8 cellular contexts compared by ENCODE assay signal in genomic region chr6:79077680-79078056, GRCh38.
DNase-seq lines count a peak whose midpoint lies in the region; ATAC-seq lines count a peak whose summit lies in the region.

No MANE protein-coding gene starts in this region.

- peaks cover 11% of the 10 kb centered on the region for H3K27me3 Mint-ChIP-seq in activated naive CD8-positive, alpha-beta T cell treated with anti-CD3 and anti-CD28 coated beads, Interleukin-2, amount 50 U/mL, for 24 hours
- peaks cover 0 to 3% of the 10 kb centered on the region in 2 donors for H3K27me3 Mint-ChIP-seq in stimulated activated naive B cell treated with anti-CD40 and anti-IgM and Interleukin-4, amounts not matched to agents 10 μg/mL and 1 μg/mL and 100 μg/mL, for 72 hours

- peaks cover 21% of the 10 kb centered on the region; the same call in 1 of the 2 replicates for H3K4me1 ChIP-seq in iPS-20b (ENCODE audit: insufficient read depth, low read length)

- peak; percentile 7 for ATAC-seq in GM18499 (IDR thresholded peaks at IDR 0.05; ENCODE audit: insufficient read depth, unreplicated experiment)
- ATAC-seq in HG02852 (IDR thresholded peaks at IDR 0.05; ENCODE audit: unreplicated experiment) = peak; percentile 24
- ATAC-seq in activated naive CD8-positive, alpha-beta T cell treated with anti-CD3 and anti-CD28 coated beads, Interleukin-2, amount 50 U/mL, for 24 hours = peak; percentile 25
- ATAC-seq in stimulated activated naive B cell treated with anti-CD40 and anti-IgM and Interleukin-4, amounts not matched to agents 10 μg/mL and 1 μg/mL and 100 μg/mL, for 72 hours (replicated peaks) = peak; percentile 53 to 56

- peak overlapping the region; percentile 77; the same call in 1 of the 2 replicates for H3K4me3 ChIP-seq in iPS-20b (ENCODE audit: low read length)

- H3K36me3 Mint-ChIP-seq in activated naive CD8-positive, alpha-beta T cell treated with anti-CD3 and anti-CD28 coated beads, Interleukin-2, amount 50 U/mL, for 24 hours (ENCODE audit: low read depth) = peaks cover 16% of the 10 kb centered on the region
- peaks cover 4 to 15% of the 10 kb centered on the region in 2 donors for H3K36me3 Mint-ChIP-seq in stimulated activated naive B cell treated with anti-CD40 and anti-IgM and Interleukin-4, amounts not matched to agents 10 μg/mL and 1 μg/mL and 100 μg/mL, for 72 hours

- H3K27ac Mint-ChIP-seq in activated naive CD8-positive, alpha-beta T cell treated with anti-CD3 and anti-CD28 coated beads, Interleukin-2, amount 50 U/mL, for 24 hours = peak overlapping the region; percentile 92
- peak overlapping the region; percentile 98 for H3K27ac Mint-ChIP-seq in stimulated activated naive B cell treated with anti-CD40 and anti-IgM and Interleukin-4, amounts not matched to agents 10 μg/mL and 1 μg/mL and 100 μg/mL, for 72 hours

- H3K9ac ChIP-seq in iPS-20b (ENCODE audit: low read depth, low read length) = peak overlapping the region; percentile 93; the same call in 1 of the 2 replicates

- H3K9me3 Mint-ChIP-seq in activated naive CD8-positive, alpha-beta T cell treated with anti-CD3 and anti-CD28 coated beads, Interleukin-2, amount 50 U/mL, for 24 hours = no peaks in the 10 kb centered on the region
- no peaks in the 10 kb centered on the region for H3K9me3 Mint-ChIP-seq in stimulated activated naive B cell treated with anti-CD40 and anti-IgM and Interleukin-4, amounts not matched to agents 10 μg/mL and 1 μg/mL and 100 μg/mL, for 72 hours

- no peaks in the 10 kb centered on the region for H3K9me3 ChIP-seq in iPS-20b (ENCODE audit: insufficient read depth, low read depth, low read length)

- peak; percentile 57 for DNase-seq in AG08396 (ENCODE audit: low spot score)
- DNase-seq in NCI-H2171 (lab: John Stamatoyannopoulos, UW) = peak; percentile 50
- no peak for DNase-seq in activated naive CD8-positive, alpha-beta T cell treated with anti-CD3 and anti-CD28 coated beads, Interleukin-2, amount 50 U/mL, for 24 hours
- DNase-seq in stimulated activated naive B cell treated with anti-CD40 and anti-IgM and Interleukin-4, amounts not matched to agents 10 μg/mL and 1 μg/mL and 100 μg/mL, for 72 hours = no peak
- no peak for DNase-seq in C1 segment of cervical spinal cord (lab: John Stamatoyannopoulos, UW)

- peaks cover 49% of the 10 kb centered on the region for H3K4me1 Mint-ChIP-seq in activated naive CD8-positive, alpha-beta T cell treated with anti-CD3 and anti-CD28 coated beads, Interleukin-2, amount 50 U/mL, for 24 hours
- H3K4me1 Mint-ChIP-seq in stimulated activated naive B cell treated with anti-CD40 and anti-IgM and Interleukin-4, amounts not matched to agents 10 μg/mL and 1 μg/mL and 100 μg/mL, for 72 hours = peaks cover 4 to 16% of the 10 kb centered on the region in 2 donors

- H3K27me3 ChIP-seq in iPS-20b (ENCODE audit: insufficient read depth, low read length) = no peaks in the 10 kb centered on the region

- peak overlapping the region; percentile 92 for H3K4me3 Mint-ChIP-seq in activated naive CD8-positive, alpha-beta T cell treated with anti-CD3 and anti-CD28 coated beads, Interleukin-2, amount 50 U/mL, for 24 hours
- H3K4me3 Mint-ChIP-seq in stimulated activated naive B cell treated with anti-CD40 and anti-IgM and Interleukin-4, amounts not matched to agents 10 μg/mL and 1 μg/mL and 100 μg/mL, for 72 hours = peak overlapping the region; percentile 91 to 97

- peak overlapping the region; percentile 82 for H3K27ac ChIP-seq in iPS-20b (ENCODE audit: low read length)

- peaks cover 16% of the 10 kb centered on the region; the same call in 1 of the 2 replicates for H3K36me3 ChIP-seq in iPS-20b (ENCODE audit: insufficient read depth, low read depth, low read length)

Comparison
In these comparisons a context has a peak if more than half of its experiments do, and no peak if none do; other contexts are left out.
1. DNase-seq: peak in AG08396 (single experiment) and NCI-H2171 (single experiment); none in activated naive CD8-positive, alpha-beta T cell treated with anti-CD3 and anti-CD28 coated beads, Interleukin-2, amount 50 U/mL, for 24 hours (single experiment), stimulated activated naive B cell treated with anti-CD40 and anti-IgM and Interleukin-4, amounts not matched to agents 10 μg/mL and 1 μg/mL and 100 μg/mL, for 72 hours (single experiment) and C1 segment of cervical spinal cord (0 of 14).
2. Peak in every context shown above with its lines, with median percentiles within 50 percentile points of each other: ATAC-seq.